In the genomic region with DNA sequence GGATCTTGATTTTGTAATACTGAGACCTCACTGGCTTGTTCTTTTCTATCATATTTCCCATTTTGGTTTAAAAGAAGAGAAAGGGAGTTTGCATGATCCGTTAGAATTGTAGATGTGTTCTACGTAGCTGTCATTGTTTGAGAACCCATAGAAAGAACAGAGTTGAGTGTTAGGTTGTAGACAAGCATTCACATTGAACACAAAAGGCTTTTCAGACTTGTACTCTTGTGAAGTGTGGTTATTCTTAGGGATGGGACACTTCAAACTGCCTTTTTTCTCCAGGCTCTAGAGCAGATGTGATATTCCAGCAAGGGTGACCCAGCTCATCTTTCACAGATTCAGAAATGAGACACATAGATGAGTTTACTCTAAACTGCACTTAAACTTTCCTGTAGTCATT, we compare ENCODE assay signal across 10 cellular contexts. TPM values are rescaled to one million over a fixed set of nuclear protein-coding genes. Genes with fewer than 3 reads are reported as not detected.
DNase-seq lines count a peak whose midpoint lies in the region; ATAC-seq and TF ChIP-seq lines count a peak whose summit lies in the region.
"Had no signal": no experiment of that assay in that cellular context is flagged by ENCODE, and none has a peak within 500 bp of the region (broad histone marks: within the 10 kb centered on the region; RNA-seq: fewer than 3 reads in every experiment).

No MANE protein-coding gene starts in this region.

- H3K27me3 ChIP-seq in SK-N-SH (ENCODE audit: insufficient read depth) (no peaks in the 10 kb centered on the region), muscle layer of duodenum (ENCODE audit: low read depth, low read length) (no peaks in the 10 kb centered on the region), transverse colon (no peaks in the 10 kb centered on the region)

- no peaks in the 10 kb centered on the region for H3K9me2 ChIP-seq in SK-N-SH

- peak overlapping the region; percentile 81 for H3K4me2 ChIP-seq in SK-N-SH

- peaks cover 11% of the 10 kb centered on the region; the same call in 1 of the 2 replicates for H4K20me1 ChIP-seq in SK-N-SH (ENCODE audit: insufficient read depth)

- H3K4me1 ChIP-seq in SK-N-SH (ENCODE audit: control insufficient read depth in 1 of 2, insufficient read depth in 2 of 2, low read depth in 1 of 2, low read length in 1 of 2) (peaks cover 42 to 56% of the 10 kb centered on the region in 2 experiments), muscle layer of duodenum (ENCODE audit: control insufficient read depth in 1 of 2, insufficient read depth in 2 of 2, low read length in 2 of 2) (peaks cover 43 to 81% of the 10 kb centered on the region in 2 donors), transverse colon (peaks cover 54 to 90% (median 77%) of the 10 kb centered on the region in 4 donors)

- no peak for TF ChIP-seq RAD21 in SK-N-SH (IDR thresholded peaks at IDR 0.05; ENCODE audit: low read length)

- in situ Hi-C loops in transverse colon (cut with MboI; ENCODE audit: low pct_ligation_motif_present in 1 of 4, low pct_unique_long_range_greater_than_20kb in 1 of 4, low sequenced_read_pairs in 3 of 4) = no loop called here

- TF ChIP-seq POLR2A in transverse colon (IDR thresholded peaks at IDR 0.05) = no peak

- H3K27ac ChIP-seq in SK-N-SH (ENCODE audit: low read depth in 2 of 2, low read length in 1 of 2) (peak overlapping the region; percentile 95), cingulate gyrus (ENCODE audit: low read depth, low read length) (peak overlapping the region; percentile 76), muscle layer of duodenum (ENCODE audit: low read length) (peak overlapping the region; percentile 56), transverse colon (peak overlapping the region; percentile 75 to 83 (median 79))
- H3K27ac ChIP-seq: 22Rv1 had no signal

- 85% methylated on average over 2 of the region's 2 CpGs for WGBS in SK-N-SH (ENCODE audit: low lambda C conversion rate)
- WGBS in transverse colon (ENCODE audit: low coverage in 1 of 2), 2 donors = 86 to 100% methylated on average over 2 of the region's 2 CpGs

- CTCF ChIA-PET in SK-N-SH (lab: Yijun Ruan, JAX) = interaction anchor here (1.3 kb wide), 1 partner anchor 225 kb away, joined by 3 read pairs; no protein-coding TSS in a partner anchor

- H3K4me3 ChIP-seq in SK-N-SH (ENCODE audit: low read depth in 2 of 2, low read length in 1 of 2) = peak overlapping the region in 1 of 2 experiments; percentile 54; a peak in 2 of 4 replicates
- H3K4me3 ChIP-seq in muscle layer of duodenum (ENCODE audit: low read depth in 1 of 2, low read length in 2 of 2) = no peak overlapping the region
- H3K4me3 ChIP-seq in transverse colon = no peak overlapping the region

- intact Hi-C loops in transverse colon (cut with DNase I; ENCODE audit: low total_unique reads) = no loop called here

- no peak for TF ChIP-seq CTCF in SK-N-SH (IDR thresholded peaks at IDR 0.05)
- no peak for TF ChIP-seq CTCF in transverse colon (IDR thresholded peaks at IDR 0.05)

- H3K36me3 ChIP-seq in SK-N-SH (replicated peaks in 1 of 2; ENCODE audit: control insufficient read depth in 1 of 2, insufficient read depth in 2 of 2, low read length in 1 of 2) (peaks cover under 1 to 8% of the 10 kb centered on the region in 2 experiments), muscle layer of duodenum (ENCODE audit: control insufficient read depth in 1 of 2, insufficient read depth in 2 of 2, low read length in 2 of 2) (peaks cover 0 to 7% of the 10 kb centered on the region in 2 donors), transverse colon (no peaks in the 10 kb centered on the region)

- peaks cover 87% of the 10 kb centered on the region for H3K79me2 ChIP-seq in SK-N-SH (ENCODE audit: insufficient read depth)

- H3F3A ChIP-seq in SK-N-SH (replicated peaks; ENCODE audit: insufficient read depth) = peaks cover 37% of the 10 kb centered on the region

- TF ChIP-seq EP300 in SK-N-SH (IDR thresholded peaks at IDR 0.05; ENCODE audit: borderline replicate concordance in 1 of 2, low read depth in 1 of 2, low read length in 1 of 2) (no peak), transverse colon (IDR thresholded peaks at IDR 0.05; ENCODE audit: low read depth) (no peak)

- DNase-seq in SK-N-SH (no peak), transverse colon (no peak), occipital lobe (lab: John Stamatoyannopoulos, UW) (no peak), putamen (ENCODE audit: low spot score) (no peak)
- DNase-seq: stimulated activated naive CD4-positive, alpha-beta T cell treated with Interleukin-2 at 50 U/mL for 16 hours had no signal

- H2AFZ ChIP-seq in SK-N-SH (ENCODE audit: low read depth) = no peak overlapping the region

- no peaks in the 10 kb centered on the region for H3K9me3 ChIP-seq in SK-N-SH
- H3K9me3 ChIP-seq in muscle layer of duodenum (ENCODE audit: control insufficient read depth in 1 of 2, low read length in 2 of 2) = no peaks in the 10 kb centered on the region
- H3K9me3 ChIP-seq in transverse colon = no peaks in the 10 kb centered on the region

- ATAC-seq in SK-N-SH treated with all-trans-retinoic acid at 6 μM for 48 hours (no peak; the same call in 2 of the 3 replicates), HG03378 (IDR thresholded peaks at IDR 0.05; ENCODE audit: unreplicated experiment) (no peak)

- POLR2A ChIA-PET in SK-N-SH (lab: Yijun Ruan, JAX) = no interaction called here

- H3K9ac ChIP-seq in SK-N-SH = no peak overlapping the region

TF ChIP-seq in SK-N-SH, 30 proteins besides CTCF, POLR2A, EP300 and RAD21:
- TF ChIP-seq NFIC (IDR thresholded peaks at IDR 0.05; ENCODE audit: borderline replicate concordance) = no peak
TF ChIP-seq in SK-N-SH: peak in this region for 0.

TF ChIP-seq in SK-N-SH treated with all-trans-retinoic acid at 6 μM for 48 hours, 23 proteins besides CTCF, POLR2A, EP300 and RAD21:
- TF ChIP-seq GLIS3 (CRISPR knock-in tag; IDR thresholded peaks at IDR 0.05) (no peak), PPARA (CRISPR knock-in tag; IDR thresholded peaks at IDR 0.05; ENCODE audit: borderline replicate concordance) (no peak), OSR1 (CRISPR knock-in tag; IDR thresholded peaks at IDR 0.05) (no peak), ESRRG (CRISPR knock-in tag; IDR thresholded peaks at IDR 0.05) (no peak), ZFP30 (CRISPR knock-in tag; IDR thresholded peaks at IDR 0.05) (no peak), TOX (CRISPR knock-in tag; IDR thresholded peaks at IDR 0.05; ENCODE audit: borderline replicate concordance) (no peak)
- TF ChIP-seq, protein P1, sequence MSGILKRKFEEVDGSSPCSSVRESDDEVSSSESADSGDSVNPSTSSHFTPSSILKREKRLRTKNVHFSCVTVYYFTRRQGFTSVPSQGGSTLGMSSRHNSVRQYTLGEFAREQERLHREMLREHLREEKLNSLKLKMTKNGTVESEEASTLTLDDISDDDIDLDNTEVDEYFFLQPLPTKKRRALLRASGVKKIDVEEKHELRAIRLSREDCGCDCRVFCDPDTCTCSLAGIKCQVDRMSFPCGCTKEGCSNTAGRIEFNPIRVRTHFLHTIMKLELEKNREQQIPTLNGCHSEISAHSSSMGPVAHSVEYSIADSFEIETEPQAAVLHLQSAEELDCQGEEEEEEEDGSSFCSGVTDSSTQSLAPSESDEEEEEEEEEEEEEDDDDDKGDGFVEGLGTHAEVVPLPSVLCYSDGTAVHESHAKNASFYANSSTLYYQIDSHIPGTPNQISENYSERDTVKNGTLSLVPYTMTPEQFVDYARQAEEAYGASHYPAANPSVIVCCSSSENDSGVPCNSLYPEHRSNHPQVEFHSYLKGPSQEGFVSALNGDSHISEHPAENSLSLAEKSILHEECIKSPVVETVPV (CRISPR knock-in tag; IDR thresholded peaks at IDR 0.05) = no peak

RNA-seq across cellular contexts. Expression of a gene that starts 19.9 kb away (rescaled TPM):
- polyA plus RNA-seq in SK-N-SH (2012; rRNA removed) = 8.1 and 8.5 TPM in 2 replicates
- 7.5 and 8.1 TPM in 2 replicates for polyA plus RNA-seq in SK-N-SH (2012; cell fraction: cytosol; rRNA removed)
- 5.9 and 8.0 TPM in 2 replicates for polyA plus RNA-seq in SK-N-SH (2012; cell fraction: nucleus; rRNA removed)
- total RNA-seq in transverse colon = 10 to 100 TPM; 29.9 to 66.1 (median 59.1) TPM
- total RNA-seq in occipital lobe = 56.0 TPM
